ENCODE assay signal across 1 cellular context in genomic region chr7:123747620-123748141, GRCh38.
TF ChIP-seq lines count a peak whose summit lies in the region.

No MANE protein-coding gene starts in this region.

TF ChIP-seq in SK-N-SH, 30 proteins besides CTCF, POLR2A, EP300 and RAD21 (continued from another document):
- TF ChIP-seq RCOR1 (IDR thresholded peaks at IDR 0.05; ENCODE audit: low read length) = no peak
- no peak for TF ChIP-seq SIN3A (IDR thresholded peaks at IDR 0.05; ENCODE audit: borderline replicate concordance, low read depth, low read length)
- TF ChIP-seq YY1 (IDR thresholded peaks at IDR 0.05; ENCODE audit: low read depth) = no peak
- TF ChIP-seq RXRA (IDR thresholded peaks at IDR 0.05; ENCODE audit: borderline replicate concordance, low read depth) = no peak
- peak; percentile 83 for TF ChIP-seq MXI1 (IDR thresholded peaks at IDR 0.05; ENCODE audit: low read depth, low read length)
- TF ChIP-seq SMC3 (IDR thresholded peaks at IDR 0.05; ENCODE audit: low read depth, low read length) = no peak
- no peak for TF ChIP-seq PBX3 (IDR thresholded peaks at IDR 0.05)
